In genomic region chr16:30585400-30586191, GRCh38 we compare ENCODE assay signal across 1 cellular context.
TF ChIP-seq lines count a peak whose summit lies in the region.

Gene ZNF785 (minus strand): TSS chr16:30585697. CDS start chr16:30585611, 86 bp downstream.

TF ChIP-seq in HepG2, 621 proteins besides CTCF, POLR2A, EP300 and RAD21 (continued from another document):
- TF ChIP-seq HMGXB3 (CRISPR knock-in tag; IDR thresholded peaks at IDR 0.05; ENCODE audit: borderline replicate concordance) (peak; percentile 91; the same call in 1 of the 2 replicates), ZNF276 (CRISPR knock-in tag; IDR thresholded peaks at IDR 0.05; ENCODE audit: low read depth) (no peak), STAG1 (CRISPR knock-in tag; IDR thresholded peaks at IDR 0.05) (peak; percentile 9; the same call in 1 of the 2 replicates), KMT2A (CRISPR knock-in tag; IDR thresholded peaks at IDR 0.05) (no peak), ZNF644 (CRISPR knock-in tag; IDR thresholded peaks at IDR 0.05; ENCODE audit: low read depth) (no peak), ZMYM3 (CRISPR knock-in tag; IDR thresholded peaks at IDR 0.05) (no peak), ZBTB33 (CRISPR knock-in tag; IDR thresholded peaks at IDR 0.05) (peak; percentile 87), TRIM22 (IDR thresholded peaks at IDR 0.05) (no peak), FUBP1 (CRISPR knock-in tag; IDR thresholded peaks at IDR 0.05; ENCODE audit: borderline replicate concordance) (no peak), HOXA3 (CRISPR knock-in tag; IDR thresholded peaks at IDR 0.05) (no peak), BCL3 (CRISPR knock-in tag; IDR thresholded peaks at IDR 0.05) (no peak), ZC3H13 (CRISPR knock-in tag; IDR thresholded peaks at IDR 0.05) (no peak), NFYB (CRISPR knock-in tag; IDR thresholded peaks at IDR 0.05) (peak; percentile 53)
